ENCODE assay signal across 8 cellular contexts in the genomic region with DNA sequence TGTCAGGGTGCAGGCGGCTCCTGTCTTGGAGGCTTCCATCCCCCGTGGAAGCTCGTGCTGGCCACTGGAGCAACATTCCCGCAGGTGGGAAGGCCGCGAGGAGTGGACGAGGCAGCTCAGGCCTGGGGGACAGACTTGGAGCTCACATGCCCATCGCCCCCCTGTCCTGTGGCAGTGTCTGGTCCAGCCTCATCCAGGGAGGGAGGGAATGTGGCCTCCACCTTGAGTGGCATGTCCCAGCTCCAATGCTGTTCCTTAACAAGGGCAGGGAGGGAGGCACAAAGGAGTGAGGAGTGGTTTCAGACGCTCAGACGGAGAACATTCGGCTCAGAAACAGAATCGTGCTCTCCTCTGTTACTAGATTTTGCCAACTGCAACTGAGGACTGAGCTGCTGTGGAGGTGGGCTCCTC.
A peak's percentile ranks its signal among the peaks of the same experiment; 100 is the strongest.
DNase-seq lines count a peak whose midpoint lies in the region; ATAC-seq and TF ChIP-seq lines count a peak whose summit lies in the region.

No MANE protein-coding gene starts in this region.

- peak overlapping the region; percentile 98 for H3K27ac Mint-ChIP-seq in GM23338
- peak overlapping the region; percentile 90 to 98 for H3K27ac Mint-ChIP-seq in T-cell
- peak overlapping the region; percentile 92 to 94 for H3K27ac Mint-ChIP-seq in natural killer cell treated with Interleukin-12 subunit alpha and Interleukin-12 subunit beta and Interleukin-15 and Interleukin-18, amount 100 ng/mL, for 72 hours

- H3K9me3 Mint-ChIP-seq in GM23338 (no peaks in the 10 kb centered on the region; the same call in 2 of the 3 replicates), T-cell (no peaks in the 10 kb centered on the region)
- H3K9me3 Mint-ChIP-seq in natural killer cell treated with Interleukin-12 subunit alpha and Interleukin-12 subunit beta and Interleukin-15 and Interleukin-18, amount 100 ng/mL, for 72 hours, result no peaks in the 10 kb centered on the region

- H3K4me3 ChIP-seq in GM23338, result peak overlapping the region; percentile 37
- peak overlapping the region; percentile 21 to 58 (median 45) for H3K4me3 ChIP-seq in fibroblast of lung (replicated peaks in 1 of 4; ENCODE audit: control extremely low read depth in 1 of 4, insufficient read depth in 1 of 4, low read depth in 3 of 4, low read length in 4 of 4)

- TF ChIP-seq CTCF in AG09319 (IDR thresholded peaks at IDR 0.05; ENCODE audit: low read depth, low read length) (no peak), GM23338 (conservative IDR thresholded peaks at IDR 0.05; ENCODE audit: low read depth in 2 of 2) (no peak), fibroblast of lung (conservative IDR thresholded peaks at IDR 0.05 in 1 of 2, IDR thresholded peaks at IDR 0.05 in 1 of 2; ENCODE audit: low read depth in 1 of 2, low read length in 2 of 2) (no peak)

- H3K9ac ChIP-seq in fibroblast of lung (ENCODE audit: insufficient read depth, low read length), result peak overlapping the region; percentile 66

- no peaks in the 10 kb centered on the region; the same call in 1 of the 2 replicates for H4K20me1 ChIP-seq in GM23338 (replicated peaks; ENCODE audit: insufficient read depth)
- H4K20me1 ChIP-seq in fibroblast of lung (ENCODE audit: control insufficient read depth, extremely low read depth, insufficient read depth, low read length), result no peaks in the 10 kb centered on the region

- H3K27me3 Mint-ChIP-seq in GM23338 (ENCODE audit: insufficient read depth, low read depth, poor library complexity), result peaks cover 20% of the 10 kb centered on the region
- H3K27me3 Mint-ChIP-seq in T-cell, result no peaks in the 10 kb centered on the region
- H3K27me3 Mint-ChIP-seq in natural killer cell treated with Interleukin-12 subunit alpha and Interleukin-12 subunit beta and Interleukin-15 and Interleukin-18, amount 100 ng/mL, for 72 hours, result no peaks in the 10 kb centered on the region

- no peaks in the 10 kb centered on the region for H3K36me3 ChIP-seq in GM23338 (ENCODE audit: insufficient read depth)
- H3K36me3 ChIP-seq in fibroblast of lung (ENCODE audit: control insufficient read depth, insufficient read depth, low read length), result peaks cover 2% of the 10 kb centered on the region

- ATAC-seq in GM23338, result peak; percentile 52
- no peak for ATAC-seq in T-cell (replicated peaks in 1 of 4)
- no peak for ATAC-seq in natural killer cell treated with Interleukin-12 subunit alpha and Interleukin-12 subunit beta and Interleukin-15 and Interleukin-18, amount 100 ng/mL, for 72 hours
- no peak for ATAC-seq in GM21529 (IDR thresholded peaks at IDR 0.05; ENCODE audit: unreplicated experiment)

- H3K9me3 ChIP-seq in fibroblast of lung (ENCODE audit: control insufficient read depth, insufficient read depth, low read depth, low read length), result no peaks in the 10 kb centered on the region

- H3K4me1 ChIP-seq in GM23338 (ENCODE audit: insufficient read depth) (peaks cover 20% of the 10 kb centered on the region), fibroblast of lung (ENCODE audit: control insufficient read depth, extremely low read depth, insufficient read depth, low read length) (peaks cover 21% of the 10 kb centered on the region)

- H2AFZ ChIP-seq in GM23338 (no peak overlapping the region), fibroblast of lung (ENCODE audit: low read length) (no peak overlapping the region)

- no peaks in the 10 kb centered on the region; the same call in 1 of the 2 replicates for H3K79me2 ChIP-seq in GM23338 (replicated peaks; ENCODE audit: insufficient read depth)
- H3K79me2 ChIP-seq in fibroblast of lung (ENCODE audit: control insufficient read depth, insufficient read depth, low read length), result no peaks in the 10 kb centered on the region

- H3K36me3 Mint-ChIP-seq in GM23338 (ENCODE audit: low read depth) (no peaks in the 10 kb centered on the region; the same call in 2 of the 3 replicates), T-cell (peaks cover 13% of the 10 kb centered on the region)
- no peaks in the 10 kb centered on the region for H3K36me3 Mint-ChIP-seq in natural killer cell treated with Interleukin-12 subunit alpha and Interleukin-12 subunit beta and Interleukin-15 and Interleukin-18, amount 100 ng/mL, for 72 hours

- 0 out of 2 replicates have a peak, but pooled peaks cover 10% of the 10 kb centered on the region for H3F3A ChIP-seq in GM23338 (replicated peaks; ENCODE audit: low read depth)

- CTCF ChIA-PET in T-cell (lab: Charles Lee), result no interaction called here

- no peaks in the 10 kb centered on the region for H3K9me2 ChIP-seq in GM23338 (ENCODE audit: insufficient read depth)

- peak overlapping the region; percentile 93 for H3K27ac ChIP-seq in GM23338 (ENCODE audit: low read depth)
- H3K27ac ChIP-seq in fibroblast of lung (ENCODE audit: insufficient read depth, low read length), result peak overlapping the region; percentile 99

- H3K27me3 ChIP-seq in GM23338 (ENCODE audit: insufficient read depth) (no peaks in the 10 kb centered on the region), fibroblast of lung (ENCODE audit: control insufficient read depth, insufficient read depth, low read length) (no peaks in the 10 kb centered on the region)

- H3K4me3 Mint-ChIP-seq in GM23338 (peak overlapping the region; percentile 74), T-cell (peak overlapping the region; percentile 81 to 83 (median 83))
- H3K4me3 Mint-ChIP-seq in natural killer cell treated with Interleukin-12 subunit alpha and Interleukin-12 subunit beta and Interleukin-15 and Interleukin-18, amount 100 ng/mL, for 72 hours, result peak overlapping the region; percentile 86

- POLR2A ChIA-PET in T-cell (lab: Charles Lee), result no interaction called here

- H3K4me1 Mint-ChIP-seq in GM23338 (peaks cover 48% of the 10 kb centered on the region), T-cell (peaks cover 24 to 45% (median 34%) of the 10 kb centered on the region in 3 donors)
- H3K4me1 Mint-ChIP-seq in natural killer cell treated with Interleukin-12 subunit alpha and Interleukin-12 subunit beta and Interleukin-15 and Interleukin-18, amount 100 ng/mL, for 72 hours (ENCODE audit: low read depth in 2 of 2), result peaks cover 29 to 48% of the 10 kb centered on the region in 2 donors

- H3K4me2 ChIP-seq in GM23338 (peak overlapping the region; percentile 64), fibroblast of lung (ENCODE audit: extremely low read depth, insufficient read depth, low read length) (peak overlapping the region; percentile 94)

- peak; percentile 70 for DNase-seq in AG09319 (ENCODE audit: extremely low read depth, low read depth)
- peak; percentile 71 for DNase-seq in GM23338 (ENCODE audit: low spot score)
- DNase-seq in T-cell, result no peak
- DNase-seq in fibroblast of lung (ENCODE audit: low read depth in 2 of 2), result peak; percentile 70 to 79
- DNase-seq in natural killer cell treated with Interleukin-12 subunit alpha and Interleukin-12 subunit beta and Interleukin-15 and Interleukin-18, amount 100 ng/mL, for 72 hours (ENCODE audit: low spot score), result peak; percentile 49
- DNase-seq in NK-92 treated with Interleukin-12 subunit alpha and Interleukin-12 subunit beta, amount 100 ng/mL, for 24 hours (lab: John Stamatoyannopoulos, UW), result no peak
- no peak for DNase-seq in activated CD4-positive, alpha-beta T cell treated with anti-CD3 and anti-CD28 coated beads for 48 hours

TF ChIP-seq in GM23338, 12 proteins besides CTCF, POLR2A, EP300 and RAD21 (continues in another document):
- TF ChIP-seq NANOG (IDR thresholded peaks at IDR 0.05; ENCODE audit: borderline replicate concordance) (no peak), REST (IDR thresholded peaks at IDR 0.05; ENCODE audit: unreplicated experiment) (no peak), ETS1 (IDR thresholded peaks at IDR 0.05) (no peak), ZNF331 (CRISPR knock-in tag; IDR thresholded peaks at IDR 0.05; ENCODE audit: low read depth) (no peak), EZH2phosphoT487 (IDR thresholded peaks at IDR 0.05; ENCODE audit: unreplicated experiment) (no peak), POLR2AphosphoS5 (IDR thresholded peaks at IDR 0.05; ENCODE audit: low read depth) (no peak), EZH2 (IDR thresholded peaks at IDR 0.05; ENCODE audit: low read depth, unreplicated experiment) (no peak), STAT1 (IDR thresholded peaks at IDR 0.05; ENCODE audit: unreplicated experiment) (no peak), CREB1 (CRISPR knock-in tag; IDR thresholded peaks at IDR 0.05; ENCODE audit: low read depth) (no peak), ZNF114 (CRISPR knock-in tag; IDR thresholded peaks at IDR 0.05) (no peak), JUNB (IDR thresholded peaks at IDR 0.05; ENCODE audit: unreplicated experiment) (no peak)

Comparison
In these comparisons a context has a peak if more than half of its experiments do, and no peak if none do; other contexts are left out.
1. DNase-seq: peak in AG09319 (single experiment), GM23338 (single experiment), fibroblast of lung (2 of 2) and natural killer cell treated with Interleukin-12 subunit alpha and Interleukin-12 subunit beta and Interleukin-15 and Interleukin-18, amount 100 ng/mL, for 72 hours (single experiment); none in T-cell (0 of 34), NK-92 treated with Interleukin-12 subunit alpha and Interleukin-12 subunit beta, amount 100 ng/mL, for 24 hours (single experiment) and activated CD4-positive, alpha-beta T cell treated with anti-CD3 and anti-CD28 coated beads for 48 hours (single experiment).
2. Peak in every context shown above with its lines, with median percentiles within 50 percentile points of each other: H3K27ac Mint-ChIP-seq and H3K4me3 Mint-ChIP-seq.